Comparison of ENCODE assay signal across 39 cellular contexts in the genomic region with DNA sequence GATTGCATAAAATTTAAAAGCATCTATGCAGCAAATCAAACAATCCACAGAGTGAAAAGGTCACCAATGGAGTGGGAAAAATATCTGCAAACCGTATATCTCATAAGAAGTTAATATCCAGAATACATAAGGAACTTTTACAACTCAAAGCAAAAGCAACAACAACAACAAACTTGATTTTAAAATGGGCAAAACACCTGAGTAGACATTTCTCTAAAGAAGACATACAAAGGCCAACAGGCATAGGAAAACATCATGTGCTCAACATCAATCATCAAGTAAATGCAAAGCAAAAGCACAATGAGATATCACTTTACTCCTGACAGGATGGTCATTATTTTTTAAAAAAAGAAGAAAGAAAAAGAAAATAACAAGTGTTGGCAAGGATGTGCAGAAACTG. TPM values are rescaled to one million over a fixed set of nuclear protein-coding genes. Genes with fewer than 3 reads are reported as not detected.
"Had no signal": no experiment of that assay in that cellular context is flagged by ENCODE, and none has a peak within 500 bp of the region (broad histone marks: within the 10 kb centered on the region; RNA-seq: fewer than 3 reads in every experiment).

No MANE protein-coding gene starts in this region.

- H3K27me3 ChIP-seq: MG63 had no signal

- DNase-seq: Karpas-422, Kasumi-1, MG63, MM.1S, MV-4-11, NCI-H1048, NCI-H1092, NCI-H1105, NCI-H1105 treated with DMSO at 0.1 percent for 48 hours, NCI-H1417, NCI-H1417 treated with DMSO at 0.1 percent for 48 hours, NCI-H1436, NCI-H1436 treated with DMSO at 0.1 percent for 48 hours, NCI-H146, NCI-H1694, NCI-H1694 treated with DMSO at 0.1 percent for 48 hours, NCI-H187, NCI-H187 treated with DMSO at 0.1 percent for 48 hours, NCI-H1930, NCI-H2029, NCI-H2029 treated with DMSO at 0.1 percent for 48 hours, NCI-H2081, NCI-H2081 treated with DMSO at 0.1 percent for 48 hours, NCI-H2107, NCI-H2171, NCI-H2171 treated with DMSO at 0.1 percent for 48 hours, NCI-H2227 treated with DMSO at 0.1 percent for 48 hours, NCI-H226, NCI-H345, NCI-H446, NCI-H446 treated with DMSO at 0.1 percent for 48 hours, NCI-H510A, NCI-H510A treated with DMSO at 0.1 percent for 48 hours, NCI-H524, NCI-H524 treated with DMSO at 0.1 percent for 48 hours had no signal

- H3K4me3 ChIP-seq: MG63 had no signal

- H3K36me3 ChIP-seq: MG63 had no signal

RNA-seq across cellular contexts. Expression of a gene that starts 38.1 kb away (rescaled TPM):
- total RNA-seq: LHCN-M2, M059J, MCF 10A, NCI-H460 had no signal
